ENCODE assay signal across 7 cellular contexts in genomic region chr3:48684480-48685143, GRCh38. TPM values are rescaled to one million over a fixed set of nuclear protein-coding genes. Genes with fewer than 3 reads are reported as not detected.
A peak's percentile ranks its signal among the peaks of the same experiment; 100 is the strongest.
DNase-seq lines count a peak whose midpoint lies in the region; ATAC-seq and TF ChIP-seq lines count a peak whose summit lies in the region.

No MANE protein-coding gene starts in this region.

- TF ChIP-seq CTCF in GM20000 (IDR thresholded peaks at IDR 0.05; ENCODE audit: extremely low read depth, missing control alignments) (no peak), epithelial cell of proximal tubule (conservative IDR thresholded peaks at IDR 0.05; ENCODE audit: low read depth, low read length) (no peak), osteoblast (IDR thresholded peaks at IDR 0.05; ENCODE audit: extremely low read depth, low read depth, low read length) (no peak)

- H3K36me3 ChIP-seq in osteoblast (ENCODE audit: insufficient read depth, low read length): peaks cover 52% of the 10 kb centered on the region

- no peaks in the 10 kb centered on the region for H3K27me3 ChIP-seq in osteoblast (ENCODE audit: insufficient read depth, low read length)

- peak overlapping the region; percentile 98 for H3K4me3 ChIP-seq in epithelial cell of proximal tubule (ENCODE audit: low read depth, low read length)
- H3K4me3 ChIP-seq in osteoblast (ENCODE audit: insufficient read depth, low read length): peak overlapping the region; percentile 96

- peak; percentile 50 for DNase-seq in GM20000 (ENCODE audit: low spot score)
- DNase-seq in RPMI7951 (ENCODE audit: low read depth): peak; percentile 43
- no peak for DNase-seq in epithelial cell of proximal tubule (ENCODE audit: low read depth)
- peak; percentile 94 for DNase-seq in osteoblast (ENCODE audit: insufficient read length, low spot score, missing footprints)
- DNase-seq in NCI-H1092 (lab: John Stamatoyannopoulos, UW): no peak
- no peak for DNase-seq in effector CD4-positive, alpha-beta T cell

- H3K4me2 ChIP-seq in osteoblast (ENCODE audit: insufficient read depth, low read length): peak overlapping the region; percentile 99

- no peak for ATAC-seq in GM21825 (IDR thresholded peaks at IDR 0.05; ENCODE audit: unreplicated experiment)

- peaks cover 28% of the 10 kb centered on the region for H3K79me2 ChIP-seq in osteoblast (ENCODE audit: insufficient read depth, low read length)

- peak overlapping the region; percentile 0 for H3K27ac ChIP-seq in osteoblast (ENCODE audit: low read depth, low read length)

- peaks cover 21% of the 10 kb centered on the region for H3K4me1 ChIP-seq in osteoblast (ENCODE audit: insufficient read depth, low read length)

- H3K9me3 ChIP-seq in osteoblast (ENCODE audit: low read depth, low read length): no peaks in the 10 kb centered on the region

- H4K20me1 ChIP-seq in osteoblast (ENCODE audit: insufficient read depth, low read length): peaks cover 19% of the 10 kb centered on the region

- H2AFZ ChIP-seq in osteoblast (ENCODE audit: low read length): no peak overlapping the region

RNA-seq across cellular contexts. Expression of gene NCKIPSD, which starts 1.1 kb away (rescaled TPM):
- 25.7 and 29.6 TPM in 2 replicates for total RNA-seq in RPMI7951 (2014; rRNA removed; shearing (Covaris generic))
- total RNA-seq in epithelial cell of proximal tubule: 34.4 and 45.5 TPM in 2 replicates
- 17.1 and 17.7 TPM in 2 replicates for total RNA-seq in osteoblast

RNA-seq across cellular contexts. Expression of gene CELSR3, which starts 21.9 kb away (rescaled TPM):
- 0.98 and 1.1 TPM in 2 replicates for total RNA-seq in RPMI7951 (2014; rRNA removed; shearing (Covaris generic))
- total RNA-seq in epithelial cell of proximal tubule (0.87 and 2.5 TPM in 2 replicates), osteoblast (1.2 and 1.4 TPM in 2 replicates)

RNA-seq across cellular contexts. Expression of gene IP6K2, which starts 32.4 kb away (rescaled TPM):
- total RNA-seq in RPMI7951 (2014; rRNA removed; shearing (Covaris generic)): 66.2 and 72.0 TPM in 2 replicates
- total RNA-seq in epithelial cell of proximal tubule: 75.1 and 87.9 TPM in 2 replicates
- total RNA-seq in osteoblast: 38.0 and 44.9 TPM in 2 replicates

RNA-seq across cellular contexts. Expression of gene SLC26A6, which starts 49.4 kb away (rescaled TPM):
- total RNA-seq in RPMI7951 (2014; rRNA removed; shearing (Covaris generic)): 32.3 and 35.1 TPM in 2 replicates
- total RNA-seq in epithelial cell of proximal tubule: 26.3 and 33.4 TPM in 2 replicates
- total RNA-seq in osteoblast: 26.2 and 30.8 TPM in 2 replicates

Comparison
In these comparisons a context has a peak if more than half of its experiments do, and no peak if none do; other contexts are left out.
1. DNase-seq: peak in GM20000 (single experiment), RPMI7951 (single experiment) and osteoblast (single experiment); none in epithelial cell of proximal tubule (single experiment), NCI-H1092 (single experiment) and effector CD4-positive, alpha-beta T cell (single experiment).